Comparison of ENCODE assay signal across 2 cellular contexts in genomic region chr20:50957798-50958732, GRCh38.
A peak's percentile ranks its signal among the peaks of the same experiment; 100 is the strongest.
TF ChIP-seq lines count a peak whose summit lies in the region.

DPM1 (minus strand) TSS chr20:50958532; CDS start chr20:50958523, 9 bp downstream.

TF ChIP-seq in HEK293, 187 proteins besides CTCF, POLR2A, EP300 and RAD21 (continued from another document and continues in another):
- TF ChIP-seq ZNF202 (tag by site-specific recombination; IDR thresholded peaks at IDR 0.05; ENCODE audit: borderline replicate concordance): no peak
- TF ChIP-seq ZNF629 (tag by site-specific recombination; IDR thresholded peaks at IDR 0.05): peak; percentile 96
- TF ChIP-seq ZNF521 (tag by site-specific recombination; IDR thresholded peaks at IDR 0.05): no peak
- TF ChIP-seq SP7 (tag by site-specific recombination; IDR thresholded peaks at IDR 0.05): peak; percentile 62
- TF ChIP-seq SP3 (tag by site-specific recombination; IDR thresholded peaks at IDR 0.05): peak; percentile 53
- TF ChIP-seq ZNF76 (tag by site-specific recombination; IDR thresholded peaks at IDR 0.05; ENCODE audit: borderline replicate concordance, low read depth): 0 out of 2 replicates have a peak, but pooled peaks have one; percentile 2
- no peak for TF ChIP-seq HOXD13 (CRISPR knock-in tag; IDR thresholded peaks at IDR 0.05; ENCODE audit: borderline replicate concordance)
- no peak for TF ChIP-seq ZNF544 (tag by site-specific recombination; IDR thresholded peaks at IDR 0.05)
- no peak for TF ChIP-seq PRDM4 (tag by site-specific recombination; IDR thresholded peaks at IDR 0.05)
- no peak for TF ChIP-seq ZNF132 (tag by site-specific recombination; IDR thresholded peaks at IDR 0.05; ENCODE audit: borderline replicate concordance)
- TF ChIP-seq ZNF501 (tag by site-specific recombination; IDR thresholded peaks at IDR 0.05): peak; percentile 70
- peak; percentile 38; the same call in 1 of the 2 replicates for TF ChIP-seq ZNF146 (tag by site-specific recombination; IDR thresholded peaks at IDR 0.05)
- peak; percentile 100 for TF ChIP-seq PRDM10 (tag by site-specific recombination; IDR thresholded peaks at IDR 0.05)
- TF ChIP-seq SCRT2 (tag by site-specific recombination; IDR thresholded peaks at IDR 0.05): peak; percentile 67
- TF ChIP-seq ZNF214 (tag by site-specific recombination; IDR thresholded peaks at IDR 0.05; ENCODE audit: borderline replicate concordance): no peak
- TF ChIP-seq, protein P1, sequence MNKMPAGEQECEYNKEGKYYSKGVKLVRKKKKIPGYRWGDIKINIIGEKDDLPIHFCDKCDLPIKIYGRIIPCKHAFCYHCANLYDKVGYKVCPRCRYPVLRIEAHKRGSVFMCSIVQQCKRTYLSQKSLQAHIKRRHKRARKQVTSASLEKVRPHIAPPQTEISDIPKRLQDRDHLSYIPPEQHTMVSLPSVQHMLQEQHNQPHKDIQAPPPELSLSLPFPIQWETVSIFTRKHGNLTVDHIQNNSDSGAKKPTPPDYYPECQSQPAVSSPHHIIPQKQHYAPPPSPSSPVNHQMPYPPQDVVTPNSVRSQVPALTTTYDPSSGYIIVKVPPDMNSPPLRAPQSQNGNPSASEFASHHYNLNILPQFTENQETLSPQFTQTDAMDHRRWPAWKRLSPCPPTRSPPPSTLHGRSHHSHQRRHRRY (tag by site-specific recombination; IDR thresholded peaks at IDR 0.05): no peak
- TF ChIP-seq FEZF1 (tag by site-specific recombination; IDR thresholded peaks at IDR 0.05): peak; percentile 45
- TF ChIP-seq ZNF24 (tag by site-specific recombination; IDR thresholded peaks at IDR 0.05): peak; percentile 63; the same call in 1 of the 2 replicates
- TF ChIP-seq ZNF843 (tag by site-specific recombination; IDR thresholded peaks at IDR 0.05): no peak; the same call in 1 of the 2 replicates
- peak; percentile 79 for TF ChIP-seq ZBTB21 (tag by site-specific recombination; IDR thresholded peaks at IDR 0.05)
- peak; percentile 85 for TF ChIP-seq SP2 (tag by site-specific recombination; IDR thresholded peaks at IDR 0.05)
- TF ChIP-seq REPIN1 (tag by site-specific recombination; IDR thresholded peaks at IDR 0.05; ENCODE audit: low read depth): no peak
- TF ChIP-seq, protein P2, sequence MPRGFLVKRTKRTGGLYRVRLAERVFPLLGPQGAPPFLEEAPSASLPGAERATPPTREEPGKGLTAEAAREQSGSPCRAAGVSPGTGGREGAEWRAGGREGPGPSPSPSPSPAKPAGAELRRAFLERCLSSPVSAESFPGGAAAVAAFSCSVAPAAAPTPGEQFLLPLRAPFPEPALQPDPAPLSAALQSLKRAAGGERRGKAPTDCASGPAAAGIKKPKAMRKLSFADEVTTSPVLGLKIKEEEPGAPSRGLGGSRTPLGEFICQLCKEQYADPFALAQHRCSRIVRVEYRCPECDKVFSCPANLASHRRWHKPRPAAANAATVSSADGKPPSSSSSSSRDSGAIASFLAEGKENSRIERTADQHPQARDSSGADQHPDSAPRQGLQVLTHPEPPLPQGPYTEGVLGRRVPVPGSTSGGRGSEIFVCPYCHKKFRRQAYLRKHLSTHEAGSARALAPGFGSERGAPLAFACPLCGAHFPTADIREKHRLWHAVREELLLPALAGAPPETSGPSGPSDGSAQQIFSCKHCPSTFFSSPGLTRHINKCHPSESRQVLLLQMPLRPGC (tag by site-specific recombination; IDR thresholded peaks at IDR 0.05): 0 out of 2 replicates have a peak, but pooled peaks have one; percentile 35
- TF ChIP-seq GLI4 (tag by site-specific recombination; IDR thresholded peaks at IDR 0.05): no peak

TF ChIP-seq in SK-N-SH, 30 proteins besides CTCF, POLR2A, EP300 and RAD21 (continued from another document):
- no peak for TF ChIP-seq NRF1 (IDR thresholded peaks at IDR 0.05; ENCODE audit: low read depth, low read length)
- no peak for TF ChIP-seq FOSL2 (IDR thresholded peaks at IDR 0.05; ENCODE audit: borderline replicate concordance, low read depth)
- TF ChIP-seq, protein P3, sequence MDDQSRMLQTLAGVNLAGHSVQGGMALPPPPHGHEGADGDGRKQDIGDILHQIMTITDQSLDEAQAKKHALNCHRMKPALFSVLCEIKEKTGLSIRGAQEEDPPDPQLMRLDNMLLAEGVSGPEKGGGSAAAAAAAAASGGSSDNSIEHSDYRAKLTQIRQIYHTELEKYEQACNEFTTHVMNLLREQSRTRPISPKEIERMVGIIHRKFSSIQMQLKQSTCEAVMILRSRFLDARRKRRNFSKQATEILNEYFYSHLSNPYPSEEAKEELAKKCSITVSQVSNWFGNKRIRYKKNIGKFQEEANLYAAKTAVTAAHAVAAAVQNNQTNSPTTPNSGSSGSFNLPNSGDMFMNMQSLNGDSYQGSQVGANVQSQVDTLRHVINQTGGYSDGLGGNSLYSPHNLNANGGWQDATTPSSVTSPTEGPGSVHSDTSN (IDR thresholded peaks at IDR 0.05): no peak
- peak; percentile 96 for TF ChIP-seq POLR2AphosphoS5 (IDR thresholded peaks at IDR 0.05; ENCODE audit: low read depth, low read length)
- TF ChIP-seq ZBTB33 (IDR thresholded peaks at IDR 0.05; ENCODE audit: borderline replicate concordance, low read depth): no peak
- TF ChIP-seq REST (IDR thresholded peaks at IDR 0.05; ENCODE audit: low read depth, low read length): peak; percentile 66
- TF ChIP-seq, protein P4, sequence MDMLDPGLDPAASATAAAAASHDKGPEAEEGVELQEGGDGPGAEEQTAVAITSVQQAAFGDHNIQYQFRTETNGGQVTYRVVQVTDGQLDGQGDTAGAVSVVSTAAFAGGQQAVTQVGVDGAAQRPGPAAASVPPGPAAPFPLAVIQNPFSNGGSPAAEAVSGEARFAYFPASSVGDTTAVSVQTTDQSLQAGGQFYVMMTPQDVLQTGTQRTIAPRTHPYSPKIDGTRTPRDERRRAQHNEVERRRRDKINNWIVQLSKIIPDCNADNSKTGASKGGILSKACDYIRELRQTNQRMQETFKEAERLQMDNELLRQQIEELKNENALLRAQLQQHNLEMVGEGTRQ (IDR thresholded peaks at IDR 0.05; ENCODE audit: borderline replicate concordance, low read depth, low read length): no peak
- 0 out of 2 replicates have a peak, but pooled peaks have one; percentile 7 for TF ChIP-seq RCOR1 (IDR thresholded peaks at IDR 0.05; ENCODE audit: low read length)
- TF ChIP-seq ELF1 (IDR thresholded peaks at IDR 0.05): peak; percentile 78; the same call in 1 of the 2 replicates
- TF ChIP-seq RFX5 (IDR thresholded peaks at IDR 0.05; ENCODE audit: low read length): no peak
- TF ChIP-seq CHD2 (IDR thresholded peaks at IDR 0.05; ENCODE audit: low read length, partially characterized antibody): no peak
- TF ChIP-seq EZH2phosphoT487 (IDR thresholded peaks at IDR 0.05; ENCODE audit: borderline replicate concordance, low read depth): no peak
- TF ChIP-seq TEAD4 (IDR thresholded peaks at IDR 0.05; ENCODE audit: borderline replicate concordance, insufficient read depth): no peak
- TF ChIP-seq SMC3 (IDR thresholded peaks at IDR 0.05; ENCODE audit: low read depth, low read length): no peak
- TF ChIP-seq TAF1 (IDR thresholded peaks at IDR 0.05; ENCODE audit: borderline replicate concordance, low read depth, low read length): peak; percentile 99
- no peak; the same call in 1 of the 2 replicates for TF ChIP-seq GABPA (IDR thresholded peaks at IDR 0.05; ENCODE audit: low read depth)
- TF ChIP-seq SIN3A (IDR thresholded peaks at IDR 0.05; ENCODE audit: borderline replicate concordance, low read depth, low read length): 0 out of 2 replicates have a peak, but pooled peaks have one; percentile 55
- no peak for TF ChIP-seq FOXM1 (IDR thresholded peaks at IDR 0.05; ENCODE audit: low read depth)
